In the genomic region with DNA sequence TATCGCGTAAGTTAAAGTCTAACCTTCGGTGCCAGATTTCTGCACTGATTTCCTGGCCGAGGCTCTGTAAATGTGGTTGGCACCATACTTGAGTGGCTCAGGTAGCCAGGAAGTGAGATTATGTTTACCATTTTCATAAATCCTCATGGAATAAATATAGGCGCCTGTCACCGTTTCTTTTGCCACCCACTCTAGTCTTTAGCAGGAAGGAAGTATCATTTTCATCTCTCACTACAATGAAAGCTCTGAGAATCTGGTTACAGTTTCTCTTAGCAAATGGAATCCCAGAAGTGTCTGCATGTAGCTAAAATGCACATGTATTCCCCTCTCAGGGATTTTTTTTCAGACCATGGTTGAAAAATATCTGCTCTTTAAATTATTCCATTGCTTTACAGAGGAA, we compare ENCODE assay signal across 17 cellular contexts.
DNase-seq lines count a peak whose midpoint lies in the region; ATAC-seq and TF ChIP-seq lines count a peak whose summit lies in the region.
"Had no signal": no experiment of that assay in that cellular context is flagged by ENCODE, and none has a peak within 500 bp of the region (broad histone marks: within the 10 kb centered on the region; RNA-seq: fewer than 3 reads in every experiment).

No MANE protein-coding gene starts in this region.

- H3K9me3 ChIP-seq in CD4-positive, alpha-beta T cell (ENCODE audit: control insufficient read depth, low read length), result no peaks in the 10 kb centered on the region
- no peaks in the 10 kb centered on the region for H3K9me3 ChIP-seq in Loucy (ENCODE audit: insufficient read depth, low read depth, low read length)
- no peaks in the 10 kb centered on the region for H3K9me3 ChIP-seq in mucosa of descending colon
- H3K9me3 ChIP-seq: gastroesophageal sphincter, tibial nerve had no signal

- H3K4me1 Mint-ChIP-seq in CD4-positive, alpha-beta T cell (ENCODE audit: low read depth), result peaks cover 28% of the 10 kb centered on the region
- peaks cover 6% of the 10 kb centered on the region for H3K4me1 Mint-ChIP-seq in activated naive CD8-positive, alpha-beta T cell treated with anti-CD3 and anti-CD28 coated beads for 36 hours

- no peaks in the 10 kb centered on the region for H3K9me3 Mint-ChIP-seq in CD4-positive, alpha-beta T cell
- peaks cover 2% of the 10 kb centered on the region for H3K9me3 Mint-ChIP-seq in activated naive CD8-positive, alpha-beta T cell treated with anti-CD3 and anti-CD28 coated beads for 36 hours
- H3K9me3 Mint-ChIP-seq: activated CD8-positive, alpha-beta T cell treated with anti-CD3 and anti-CD28 coated beads for 36 hours had no signal

- ATAC-seq in CD4-positive, alpha-beta T cell (ENCODE audit: poor library complexity), result no peak
- ATAC-seq in mucosa of descending colon (peak; percentile 55), GM21381 (IDR thresholded peaks at IDR 0.05; ENCODE audit: unreplicated experiment) (no peak), GM18502 (IDR thresholded peaks at IDR 0.05; ENCODE audit: poor library complexity, unreplicated experiment) (no peak)
- ATAC-seq: activated CD8-positive, alpha-beta T cell treated with anti-CD3 and anti-CD28 coated beads for 36 hours; gastroesophageal sphincter; sciatic nerve had no signal

- no peak for DNase-seq in CD4-positive, alpha-beta T cell
- DNase-seq in SHP77 (lab: John Stamatoyannopoulos, UW) (peak; percentile 37 to 40), mucosa of descending colon (peak in 1 of 3 donors; percentile 24), MV-4-11 (lab: John Stamatoyannopoulos, UW) (no peak)
- no peak for DNase-seq in activated naive CD8-positive, alpha-beta T cell treated with anti-CD3 and anti-CD28 coated beads for 36 hours
- DNase-seq: activated CD8-positive, alpha-beta T cell treated with anti-CD3 and anti-CD28 coated beads for 36 hours; HCEC 1CT; NCI-H2029 treated with DMSO at 0.1 percent for 48 hours; stimulated activated CD4-positive, alpha-beta T cell treated with anti-CD3 and anti-CD28 coated beads, Interleukin-4, amount 100 ng/mL, for 24 hours had no signal

- H3F3A ChIP-seq in Loucy (ENCODE audit: low read depth), result no peaks in the 10 kb centered on the region

- H3K4me3 Mint-ChIP-seq in CD4-positive, alpha-beta T cell, result peak overlapping the region; percentile 74
- no peak overlapping the region for H3K4me3 Mint-ChIP-seq in activated naive CD8-positive, alpha-beta T cell treated with anti-CD3 and anti-CD28 coated beads for 36 hours
- H3K4me3 Mint-ChIP-seq: activated CD8-positive, alpha-beta T cell treated with anti-CD3 and anti-CD28 coated beads for 36 hours; activated T-helper 1 cell treated with anti-CD3 and anti-CD28 coated beads, Interleukin-12 subunit alpha, Interleukin-12 subunit beta, Interleukin-2, Interleukin-4 antibody, amounts not matched to agents 30 ng/mL and 10 ng/mL and 1 ng/mL, durations not matched to agents 14 hours and 24 hours and 36 hours; IgD-negative memory B cell had no signal

- no peaks in the 10 kb centered on the region for H3K27me3 Mint-ChIP-seq in CD4-positive, alpha-beta T cell
- no peaks in the 10 kb centered on the region for H3K27me3 Mint-ChIP-seq in activated naive CD8-positive, alpha-beta T cell treated with anti-CD3 and anti-CD28 coated beads for 36 hours
- H3K27me3 Mint-ChIP-seq: activated CD8-positive, alpha-beta T cell treated with anti-CD3 and anti-CD28 coated beads for 36 hours; IgD-negative memory B cell had no signal

- H3K36me3 Mint-ChIP-seq in CD4-positive, alpha-beta T cell (ENCODE audit: low read depth), result no peaks in the 10 kb centered on the region
- no peaks in the 10 kb centered on the region for H3K36me3 Mint-ChIP-seq in activated naive CD8-positive, alpha-beta T cell treated with anti-CD3 and anti-CD28 coated beads for 36 hours
- H3K36me3 Mint-ChIP-seq: IgD-negative memory B cell had no signal

- no peaks in the 10 kb centered on the region for H3K36me3 ChIP-seq in Loucy (ENCODE audit: insufficient read depth, low read length)
- no peaks in the 10 kb centered on the region for H3K36me3 ChIP-seq in mucosa of descending colon (ENCODE audit: low read depth)
- H3K36me3 ChIP-seq: gastroesophageal sphincter, tibial nerve had no signal

- no peaks in the 10 kb centered on the region for H3K9me2 ChIP-seq in Loucy (replicated peaks; ENCODE audit: low read depth, low read length)

- H3K27ac ChIP-seq in CD4-positive, alpha-beta T cell (ENCODE audit: low read depth, low read length), result no peak overlapping the region
- H3K27ac ChIP-seq: gastroesophageal sphincter had no signal

- POLR2A ChIA-PET in CD4-positive, alpha-beta T cell (lab: Charles Lee), result no interaction called here

- H4K20me1 ChIP-seq in Loucy (ENCODE audit: insufficient read depth, low read length, poor library complexity, severe bottlenecking), result no peaks in the 10 kb centered on the region

- CTCF ChIA-PET in CD4-positive, alpha-beta T cell (lab: Charles Lee), result no interaction called here

- intact Hi-C loops in CD4-positive, alpha-beta T cell (cut with DNase I, micrococcal nuclease), result no loop called here
- intact Hi-C loops in mucosa of descending colon (cut with DNase I, micrococcal nuclease), result no loop called here

- H2AFZ ChIP-seq in Loucy (ENCODE audit: low read length), result peak overlapping the region; percentile 47; the same call in 1 of the 2 replicates

- TF ChIP-seq CTCF in CD4-positive, alpha-beta T cell (IDR thresholded peaks at IDR 0.05), result no peak
- TF ChIP-seq CTCF in Loucy (conservative IDR thresholded peaks at IDR 0.05; ENCODE audit: low read length) (no peak), mucosa of descending colon (IDR thresholded peaks at IDR 0.05) (no peak)

- H3K9ac ChIP-seq in Loucy (ENCODE audit: low read depth, low read length, poor library complexity, severe bottlenecking), result no peak overlapping the region

- peak overlapping the region; percentile 28 for H3K27ac Mint-ChIP-seq in CD4-positive, alpha-beta T cell
- no peak overlapping the region for H3K27ac Mint-ChIP-seq in activated naive CD8-positive, alpha-beta T cell treated with anti-CD3 and anti-CD28 coated beads for 36 hours
- H3K27ac Mint-ChIP-seq: activated CD8-positive, alpha-beta T cell treated with anti-CD3 and anti-CD28 coated beads for 36 hours; activated T-helper 1 cell treated with anti-CD3 and anti-CD28 coated beads, Interleukin-12 subunit alpha, Interleukin-12 subunit beta, Interleukin-2, Interleukin-4 antibody, amounts not matched to agents 30 ng/mL and 10 ng/mL and 1 ng/mL, durations not matched to agents 14 hours and 24 hours and 36 hours; IgD-negative memory B cell had no signal

- no peaks in the 10 kb centered on the region for H3K27me3 ChIP-seq in CD4-positive, alpha-beta T cell (ENCODE audit: control insufficient read depth, insufficient read depth, low read length)
- no peaks in the 10 kb centered on the region for H3K27me3 ChIP-seq in Loucy (ENCODE audit: insufficient read depth, low read length, poor library complexity, severe bottlenecking)
- H3K27me3 ChIP-seq: gastroesophageal sphincter, tibial nerve had no signal

- H3K4me1 ChIP-seq in Loucy (ENCODE audit: insufficient read depth, low read length, poor library complexity, severe bottlenecking) (peaks cover 20% of the 10 kb centered on the region), mucosa of descending colon (ENCODE audit: low read depth) (no peaks in the 10 kb centered on the region)
- H3K4me1 ChIP-seq: gastroesophageal sphincter had no signal

- H3K4me3 ChIP-seq in Loucy (ENCODE audit: low read length, poor library complexity, severe bottlenecking) (no peak overlapping the region), mucosa of descending colon (no peak overlapping the region)
- H3K4me3 ChIP-seq: gastroesophageal sphincter had no signal

- H3K4me2 ChIP-seq in Loucy (ENCODE audit: low read depth, low read length, poor library complexity, severe bottlenecking), result peak overlapping the region; percentile 21

- H3K79me2 ChIP-seq in Loucy (ENCODE audit: insufficient read depth, low read length), result no peaks in the 10 kb centered on the region

Comparison
In these comparisons a context has a peak if more than half of its experiments do, and no peak if none do; other contexts are left out.
1. DNase-seq: peak in SHP77 (2 of 2); none in CD4-positive, alpha-beta T cell (0 of 10), MV-4-11 (single experiment) and activated naive CD8-positive, alpha-beta T cell treated with anti-CD3 and anti-CD28 coated beads for 36 hours (single experiment).